In the genomic region with DNA sequence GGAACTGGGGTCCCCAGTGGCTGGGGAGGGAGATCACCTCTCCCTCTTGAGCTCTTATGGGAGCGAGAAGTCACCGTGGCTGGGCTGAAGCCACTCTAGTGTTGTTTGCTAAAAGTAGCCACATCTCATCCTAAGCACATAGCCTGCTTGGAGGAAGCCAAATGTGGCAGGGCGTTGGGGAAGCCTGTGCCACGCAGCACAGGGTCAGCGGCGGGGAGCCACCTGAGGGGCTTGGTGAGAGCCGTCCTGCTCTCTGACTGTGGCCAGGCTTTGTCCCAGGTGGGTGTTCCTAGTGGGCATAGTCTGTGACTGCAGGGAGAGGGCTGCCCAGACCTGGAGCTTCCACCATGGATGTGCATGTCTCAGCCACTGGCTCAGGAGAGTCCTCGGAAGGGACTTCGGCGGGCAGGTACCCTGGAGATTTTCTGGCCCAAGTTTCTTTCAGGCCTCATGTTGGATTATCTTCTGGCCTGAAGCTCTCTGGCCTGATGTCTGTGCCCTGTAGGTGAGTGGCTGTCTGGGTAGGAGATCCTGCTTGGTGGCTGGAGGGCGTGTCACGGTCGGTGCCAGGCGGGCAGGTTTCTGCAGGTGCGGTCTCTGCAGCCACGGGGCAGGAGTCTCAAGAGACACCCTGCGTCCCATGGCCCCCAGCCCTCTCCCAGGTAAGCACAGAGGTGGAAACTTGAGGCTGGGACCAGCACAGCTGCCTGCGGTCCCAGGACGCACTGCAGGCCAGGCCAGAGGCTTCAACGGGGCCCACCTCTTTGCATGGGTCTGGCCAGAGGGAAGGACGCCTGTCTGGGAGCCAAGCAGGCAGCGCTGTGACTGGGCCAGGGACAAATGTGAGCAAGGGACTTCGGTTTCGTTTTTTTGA, we compare ENCODE assay signal across 20 cellular contexts. TPM values are rescaled to one million over a fixed set of nuclear protein-coding genes. Genes with fewer than 3 reads are reported as not detected.
DNase-seq lines count a peak whose midpoint lies in the region; ATAC-seq and TF ChIP-seq lines count a peak whose summit lies in the region.
"Had no signal": no experiment of that assay in that cellular context is flagged by ENCODE, and none has a peak within 500 bp of the region (broad histone marks: within the 10 kb centered on the region; RNA-seq: fewer than 3 reads in every experiment).

No MANE protein-coding gene starts in this region.

- H3K9me3 ChIP-seq in heart right ventricle (no peaks in the 10 kb centered on the region), neuronal stem cell (replicated peaks in 1 of 2; ENCODE audit: control insufficient read depth in 2 of 2, insufficient read depth in 1 of 2, low read depth in 1 of 2, low read length in 2 of 2) (peaks cover 0 to 2% of the 10 kb centered on the region in 2 donors), aorta (ENCODE audit: control insufficient read depth, low read length) (no peaks in the 10 kb centered on the region), hepatocyte (ENCODE audit: low read depth) (no peaks in the 10 kb centered on the region)
- H3K9me3 ChIP-seq: SK-N-SH, suprapubic skin had no signal

- H3K4ac ChIP-seq in neuronal stem cell (ENCODE audit: low read length): no peak overlapping the region

- H3K4me3 ChIP-seq in heart right ventricle (no peak overlapping the region), neuronal stem cell (ENCODE audit: low read length in 2 of 2) (no peak overlapping the region), aorta (ENCODE audit: low read length in 2 of 2) (no peak overlapping the region), hepatocyte (no peak overlapping the region)
- H3K4me3 ChIP-seq: suprapubic skin had no signal

- H2BK15ac ChIP-seq in neuronal stem cell (ENCODE audit: low read length): peak overlapping the region; percentile 20

- no peaks in the 10 kb centered on the region for H3K4me1 Mint-ChIP-seq in activated CD8-positive, alpha-beta memory T cell treated with anti-CD3 and anti-CD28 coated beads, Interleukin-2, amount 10 ng/mL, durations not matched to agents 7 days and 5 days
- H3K4me1 Mint-ChIP-seq: activated naive CD8-positive, alpha-beta T cell treated with anti-CD3 and anti-CD28 coated beads, Interleukin-2, amount 50 U/mL, for 24 hours had no signal

- no peak overlapping the region for H4K91ac ChIP-seq in neuronal stem cell (ENCODE audit: low read depth, low read length, poor library complexity)

- no peak for TF ChIP-seq CTCF in heart right ventricle (IDR thresholded peaks at IDR 0.05)
- TF ChIP-seq CTCF in RWPE1 (conservative IDR thresholded peaks at IDR 0.05; ENCODE audit: low read depth): no peak
- TF ChIP-seq CTCF in hepatocyte (IDR thresholded peaks at IDR 0.05; ENCODE audit: poor library complexity): no peak

- no peak overlapping the region for H3K14ac ChIP-seq in neuronal stem cell (ENCODE audit: low read length)

- H3K9me2 ChIP-seq in hepatocyte (replicated peaks; ENCODE audit: insufficient read depth): no peaks in the 10 kb centered on the region
- H3K9me2 ChIP-seq: SK-N-SH had no signal

- no peaks in the 10 kb centered on the region for H3K79me2 ChIP-seq in hepatocyte

- peak; percentile 9 for DNase-seq in activated CD8-positive, alpha-beta memory T cell treated with anti-CD3 and anti-CD28 coated beads, Interleukin-2, amount 50 U/mL, for 4 hours
- DNase-seq in activated CD8-positive, alpha-beta memory T cell treated with anti-CD3 and anti-CD28 coated beads, Interleukin-2, amount 10 ng/mL, durations not matched to agents 7 days and 5 days: no peak
- DNase-seq in heart right ventricle: peak in 1 of 2 donors; percentile 13
- DNase-seq in neuronal stem cell (ENCODE audit: low spot score): no peak
- peak; percentile 49 to 69 for DNase-seq in aorta
- DNase-seq in RWPE1 (ENCODE audit: low spot score): no peak
- no peak for DNase-seq in hepatocyte (ENCODE audit: low spot score)
- DNase-seq in activated naive CD4-positive, alpha-beta T cell treated with Interleukin-2 at 50 U/mL for 16 hours: no peak
- DNase-seq: 8988T; activated CD4-positive, alpha-beta T cell treated with anti-CD3 and anti-CD28 coated beads for 1 hour; activated naive CD8-positive, alpha-beta T cell treated with anti-CD3 and anti-CD28 coated beads, Interleukin-2, amount 50 U/mL, for 24 hours; DMS 273 treated with DMSO at 0.1 percent for 48 hours; erythroblast; NCI-H1436 treated with DMSO at 0.1 percent for 48 hours; NCI-H774; SK-N-SH; stimulated activated CD4-positive, alpha-beta T cell treated with anti-CD3 and anti-CD28 coated beads, Interleukin-4, amount 100 ng/mL, for 4 hours had no signal

- no peak overlapping the region for H3K4me2 ChIP-seq in neuronal stem cell (ENCODE audit: insufficient read depth, low read length, poor library complexity, severe bottlenecking)
- H3K4me2 ChIP-seq in hepatocyte: no peak overlapping the region
- H3K4me2 ChIP-seq: SK-N-SH had no signal

- H3K9me3 Mint-ChIP-seq in activated CD8-positive, alpha-beta memory T cell treated with anti-CD3 and anti-CD28 coated beads, Interleukin-2, amount 10 ng/mL, durations not matched to agents 7 days and 5 days (ENCODE audit: low read depth): no peaks in the 10 kb centered on the region
- H3K9me3 Mint-ChIP-seq: activated naive CD8-positive, alpha-beta T cell treated with anti-CD3 and anti-CD28 coated beads, Interleukin-2, amount 50 U/mL, for 24 hours; activated T-helper 2 cell treated with anti-CD3 and anti-CD28 coated beads, Interferon-gamma antibody, Interleukin-2, Interleukin-4, amounts not matched to agents 10 μg/mL and 5 μg/mL and 100 μg/mL, durations not matched to agents 14 hours and 24 hours and 36 hours; neural crest cell had no signal

- peak overlapping the region; percentile 75 for H2AFZ ChIP-seq in neuronal stem cell (ENCODE audit: low read length)
- no peak overlapping the region for H2AFZ ChIP-seq in hepatocyte

- no peak overlapping the region for H4K8ac ChIP-seq in neuronal stem cell (ENCODE audit: low read depth, low read length)

- H3K4me1 ChIP-seq in heart right ventricle: peaks cover 0 to 12% (median 7%) of the 10 kb centered on the region in 9 donors
- H3K4me1 ChIP-seq in neuronal stem cell (ENCODE audit: control insufficient read depth in 2 of 2, insufficient read depth in 1 of 2, low read depth in 1 of 2, low read length in 2 of 2): peaks cover 26% of the 10 kb centered on the region in 2 donors
- H3K4me1 ChIP-seq in aorta (ENCODE audit: control insufficient read depth in 1 of 2, insufficient read depth in 2 of 2, low read length in 2 of 2): peaks cover 0 to 3% of the 10 kb centered on the region in 2 donors
- no peaks in the 10 kb centered on the region for H3K4me1 ChIP-seq in hepatocyte (ENCODE audit: insufficient read depth)

- no peaks in the 10 kb centered on the region for H3K36me3 Mint-ChIP-seq in activated CD8-positive, alpha-beta memory T cell treated with anti-CD3 and anti-CD28 coated beads, Interleukin-2, amount 10 ng/mL, durations not matched to agents 7 days and 5 days

- peak overlapping the region; percentile 50 for H2BK12ac ChIP-seq in neuronal stem cell (ENCODE audit: low read length)

- H3K36me3 ChIP-seq in heart right ventricle: no peaks in the 10 kb centered on the region
- H3K36me3 ChIP-seq in neuronal stem cell (replicated peaks in 1 of 2; ENCODE audit: control insufficient read depth in 2 of 2, insufficient read depth in 2 of 2, low read length in 2 of 2): no peaks in the 10 kb centered on the region
- no peaks in the 10 kb centered on the region for H3K36me3 ChIP-seq in aorta (ENCODE audit: control insufficient read depth in 1 of 2, insufficient read depth in 2 of 2, low read length in 1 of 2)
- no peaks in the 10 kb centered on the region for H3K36me3 ChIP-seq in hepatocyte (replicated peaks; ENCODE audit: insufficient read depth, low read depth)
- H3K36me3 ChIP-seq: suprapubic skin had no signal

- no peak for ATAC-seq in activated CD8-positive, alpha-beta memory T cell treated with anti-CD3 and anti-CD28 coated beads, Interleukin-2, amount 10 ng/mL, durations not matched to agents 7 days and 5 days
- ATAC-seq in heart right ventricle (peak in 6 of 8 donors; percentile 17 to 51 (median 34)), aorta (ENCODE audit: low FRiP score) (no peak)
- ATAC-seq: activated naive CD8-positive, alpha-beta T cell treated with anti-CD3 and anti-CD28 coated beads, Interleukin-2, amount 50 U/mL, for 24 hours had no signal

- peak overlapping the region in 5 of 10 donors; percentile 19 to 67 (median 50) for H3K27ac ChIP-seq in heart right ventricle
- no peak overlapping the region for H3K27ac ChIP-seq in neuronal stem cell (replicated peaks; ENCODE audit: low read length)
- H3K27ac ChIP-seq in aorta (ENCODE audit: low read depth in 1 of 2, low read length in 2 of 2): no peak overlapping the region
- no peak overlapping the region for H3K27ac ChIP-seq in RWPE1
- no peak overlapping the region for H3K27ac ChIP-seq in hepatocyte
- H3K27ac ChIP-seq: suprapubic skin had no signal

- H3K9ac ChIP-seq in neuronal stem cell (ENCODE audit: low read depth, low read length, poor library complexity): no peak overlapping the region
- H3K9ac ChIP-seq: SK-N-SH had no signal

- no peaks in the 10 kb centered on the region for H3K27me3 Mint-ChIP-seq in activated CD8-positive, alpha-beta memory T cell treated with anti-CD3 and anti-CD28 coated beads, Interleukin-2, amount 10 ng/mL, durations not matched to agents 7 days and 5 days
- H3K27me3 Mint-ChIP-seq: activated naive CD8-positive, alpha-beta T cell treated with anti-CD3 and anti-CD28 coated beads, Interleukin-2, amount 50 U/mL, for 24 hours had no signal

- H2BK120ac ChIP-seq in neuronal stem cell (ENCODE audit: low read depth, low read length): peak overlapping the region; percentile 83

- H3K27ac Mint-ChIP-seq in activated CD8-positive, alpha-beta memory T cell treated with anti-CD3 and anti-CD28 coated beads, Interleukin-2, amount 10 ng/mL, durations not matched to agents 7 days and 5 days: no peak overlapping the region
- H3K27ac Mint-ChIP-seq: activated naive CD8-positive, alpha-beta T cell treated with anti-CD3 and anti-CD28 coated beads, Interleukin-2, amount 50 U/mL, for 24 hours; activated T-helper 2 cell treated with anti-CD3 and anti-CD28 coated beads, Interferon-gamma antibody, Interleukin-2, Interleukin-4, amounts not matched to agents 10 μg/mL and 5 μg/mL and 100 μg/mL, durations not matched to agents 14 hours and 24 hours and 36 hours had no signal

- intact Hi-C loops in heart right ventricle (cut with DNase I) (no loop called here), aorta (cut with DNase I) (no loop called here)

- CTCF ChIA-PET in activated CD8-positive, alpha-beta memory T cell treated with anti-CD3 and anti-CD28 coated beads, Interleukin-2, amount 10 ng/mL, durations not matched to agents 7 days and 5 days (lab: Charles Lee): interaction anchor here (1.5 kb wide), 1 partner anchor 29 kb away, joined by 5 read pairs; no protein-coding TSS in a partner anchor
- CTCF ChIA-PET in RWPE1 (lab: Yijun Ruan, JAX): interaction anchor here (0.7 to 1.1 kb wide), 3 partner anchors 29 to 204 kb away, joined by 3 to 4 read pairs (median 3); no protein-coding TSS in a partner anchor

- peak overlapping the region; percentile 75 for H3K23ac ChIP-seq in neuronal stem cell (ENCODE audit: low read depth, low read length, poor library complexity)

- H4K20me1 ChIP-seq in hepatocyte (ENCODE audit: insufficient read depth, poor library complexity, severe bottlenecking): no peaks in the 10 kb centered on the region

- H3K18ac ChIP-seq in neuronal stem cell (ENCODE audit: low read length): no peak overlapping the region

- peaks cover 2% of the 10 kb centered on the region for H3K79me1 ChIP-seq in neuronal stem cell (ENCODE audit: low read depth, low read length)

- no peak overlapping the region for H3K4me3 Mint-ChIP-seq in activated CD8-positive, alpha-beta memory T cell treated with anti-CD3 and anti-CD28 coated beads, Interleukin-2, amount 10 ng/mL, durations not matched to agents 7 days and 5 days
- H3K4me3 Mint-ChIP-seq: activated naive CD8-positive, alpha-beta T cell treated with anti-CD3 and anti-CD28 coated beads, Interleukin-2, amount 50 U/mL, for 24 hours; neural crest cell had no signal

- H3K27me3 ChIP-seq in heart right ventricle (no peaks in the 10 kb centered on the region), neuronal stem cell (ENCODE audit: control insufficient read depth in 3 of 3, insufficient read depth in 3 of 3, low read depth in 1 of 3, low read length in 3 of 3) (peaks cover 0 to 2% (median 0%) of the 10 kb centered on the region in 3 experiments), aorta (ENCODE audit: control insufficient read depth in 1 of 2, insufficient read depth in 2 of 2, low read length in 1 of 2) (no peaks in the 10 kb centered on the region), hepatocyte (no peaks in the 10 kb centered on the region)
- H3K27me3 ChIP-seq: suprapubic skin had no signal

- H2AK5ac ChIP-seq in neuronal stem cell (ENCODE audit: low read depth, low read length): peak overlapping the region; percentile 48

- WGBS in heart right ventricle, 2 donors: 84 to 85% methylated on average over 24 of the region's 24 CpGs
- no CpG with 5 or more reads among the region's 24 CpGs for WGBS in neuronal stem cell (ENCODE audit: extremely low coverage in 2 of 2, insufficient read length in 2 of 2, insufficient replicate concordance in 1 of 2), 2 donors
- WGBS in aorta, 2 donors: 69 to 70% methylated on average over 24 of the region's 24 CpGs
- WGBS in hepatocyte (ENCODE audit: low lambda C conversion rate, missing lambda C conversion rate): 91% methylated on average over 24 of the region's 24 CpGs

- H2BK5ac ChIP-seq in neuronal stem cell (ENCODE audit: low read length): peak overlapping the region; percentile 8

- POLR2A ChIA-PET in RWPE1 (lab: Yijun Ruan, JAX; ENCODE audit: low non-redundant PET): no interaction called here

RNA-seq across cellular contexts. Expression of a gene that starts 38.8 kb away (rescaled TPM):
- total RNA-seq in activated CD8-positive, alpha-beta memory T cell treated with anti-CD3 and anti-CD28 coated beads, Interleukin-2, amount 10 ng/mL, durations not matched to agents 7 days and 5 days: 1 to 10 TPM; 8.0 to 8.5 TPM
- total RNA-seq in heart right ventricle: 1 to 10 TPM; 3.5 to 7.6 (median 5.7) TPM
- 1 to 10 TPM; 1.2 to 3.0 TPM for polyA plus RNA-seq in heart right ventricle
- 7.1 TPM for polyA plus RNA-seq in neuronal stem cell (2013, experiment 1 of 2)
- 7.9 TPM for polyA plus RNA-seq in neuronal stem cell (2013, experiment 2 of 2)
- total RNA-seq in aorta: 10 to 100 TPM in 1 of 2 donors, 1 to 10 TPM in 1; 4.7 to 12.0 TPM
- polyA plus RNA-seq in aorta: 1 to 10 TPM in 1 of 2 donors, under 1 TPM in 1; 0.50 to 9.0 TPM
- 4.0 and 9.4 TPM in 2 replicates for total RNA-seq in hepatocyte
- polyA plus RNA-seq in hepatocyte: 4.5 and 7.8 TPM in 2 replicates

RNA-seq across cellular contexts. Expression of a gene that starts 39.1 kb away (rescaled TPM):
- total RNA-seq in activated CD8-positive, alpha-beta memory T cell treated with anti-CD3 and anti-CD28 coated beads, Interleukin-2, amount 10 ng/mL, durations not matched to agents 7 days and 5 days: 100 to 1,000 TPM; 146 to 174 TPM
- total RNA-seq in heart right ventricle: 100 to 1,000 TPM in 1 of 10 donors, 10 to 100 TPM in 9; 70.1 to 107 (median 84.1) TPM
- 10 to 100 TPM; 55.5 to 77.0 TPM for polyA plus RNA-seq in heart right ventricle
- polyA plus RNA-seq in neuronal stem cell (2013, experiment 1 of 2): 63.2 TPM
- 64.3 TPM for polyA plus RNA-seq in neuronal stem cell (2013, experiment 2 of 2)
- 10 to 100 TPM; 91.0 to 99.8 TPM for total RNA-seq in aorta
- 10 to 100 TPM; 41.1 to 75.8 TPM for polyA plus RNA-seq in aorta
- total RNA-seq in hepatocyte: 89.5 and 123 TPM in 2 replicates
- 227 and 237 TPM in 2 replicates for polyA plus RNA-seq in hepatocyte

RNA-seq across cellular contexts. Expression of a gene that starts 59.8 kb away (rescaled TPM):
- 10 to 100 TPM in 1 of 2 experiments, 1 to 10 TPM in 1; 8.7 to 12.3 TPM for total RNA-seq in activated CD8-positive, alpha-beta memory T cell treated with anti-CD3 and anti-CD28 coated beads, Interleukin-2, amount 10 ng/mL, durations not matched to agents 7 days and 5 days
- total RNA-seq in heart right ventricle: 10 to 100 TPM; 14.6 to 26.0 (median 18.6) TPM
- 10 to 100 TPM; 13.7 to 19.1 TPM for polyA plus RNA-seq in heart right ventricle
- 12.4 TPM for polyA plus RNA-seq in neuronal stem cell (2013, experiment 1 of 2)
- polyA plus RNA-seq in neuronal stem cell (2013, experiment 2 of 2): 12.5 TPM
- total RNA-seq in aorta: 10 to 100 TPM in 1 of 2 donors, 1 to 10 TPM in 1; 9.8 to 13.1 TPM
- 10 to 100 TPM in 1 of 2 donors, 1 to 10 TPM in 1; 4.0 to 15.3 TPM for polyA plus RNA-seq in aorta
- 25.5 and 31.6 TPM in 2 replicates for total RNA-seq in hepatocyte
- polyA plus RNA-seq in hepatocyte: 24.7 and 25.9 TPM in 2 replicates

Comparison
In these comparisons a context has a peak if more than half of its experiments do, and no peak if none do; other contexts are left out.
1. DNase-seq: peak in activated CD8-positive, alpha-beta memory T cell treated with anti-CD3 and anti-CD28 coated beads, Interleukin-2, amount 50 U/mL, for 4 hours (single experiment) and aorta (2 of 2); none in activated CD8-positive, alpha-beta memory T cell treated with anti-CD3 and anti-CD28 coated beads, Interleukin-2, amount 10 ng/mL, durations not matched to agents 7 days and 5 days (single experiment), neuronal stem cell (single experiment), RWPE1 (single experiment), hepatocyte (single experiment) and activated naive CD4-positive, alpha-beta T cell treated with Interleukin-2 at 50 U/mL for 16 hours (single experiment).
2. ATAC-seq: peak in heart right ventricle (6 of 8); none in activated CD8-positive, alpha-beta memory T cell treated with anti-CD3 and anti-CD28 coated beads, Interleukin-2, amount 10 ng/mL, durations not matched to agents 7 days and 5 days (single experiment) and aorta (single experiment).